In genomic region chr1:8883510-8883909, GRCh38 we compare ENCODE assay signal across 18 cellular contexts. TPM values are rescaled to one million over a fixed set of nuclear protein-coding genes. Genes with fewer than 3 reads are reported as not detected.
DNase-seq lines count a peak whose midpoint lies in the region; ATAC-seq and TF ChIP-seq lines count a peak whose summit lies in the region.
"Had no signal": no experiment of that assay in that cellular context is flagged by ENCODE, and none has a peak within 500 bp of the region (broad histone marks: within the 10 kb centered on the region; RNA-seq: fewer than 3 reads in every experiment).

No MANE protein-coding gene starts in this region.

- peak overlapping the region in 7 of 11 experiments; percentile 8 to 50 (median 38); a peak in 10 of 22 replicates for H3K27ac ChIP-seq in BLaER1 treated with 17β-estradiol and CSF1 and Interleukin-3, amounts not matched to agents 10 nM and 100 nM
- H3K27ac ChIP-seq in HUES48 (ENCODE audit: low read depth, low read length) (peak overlapping the region; percentile 20), mammary epithelial cell (ENCODE audit: insufficient read depth, low read depth, low read length) (no peak overlapping the region)

- H3K4me3 ChIP-seq in BLaER1 treated with 17β-estradiol and CSF1 and Interleukin-3, amounts not matched to agents 10 nM and 100 nM: no peak overlapping the region
- no peak overlapping the region for H3K4me3 ChIP-seq in HUES48 (ENCODE audit: low read depth, low read length)
- no peak overlapping the region for H3K4me3 ChIP-seq in mammary epithelial cell (replicated peaks in 1 of 3; ENCODE audit: insufficient read depth in 1 of 3, low read depth in 2 of 3, low read length in 3 of 3)
- H3K4me3 ChIP-seq: HAP-1 had no signal

- peaks cover 4% of the 10 kb centered on the region for H3K79me2 ChIP-seq in mammary epithelial cell (ENCODE audit: insufficient read depth, low read length)

- peaks cover 9% of the 10 kb centered on the region for H3K36me3 Mint-ChIP-seq in dendritic cell treated with granulocyte-macrophage colony-stimulating factor and Interleukin-4, amounts not matched to agents 40 ng/mL and 50 ng/mL, for 4 days (ENCODE audit: low read depth)
- H3K36me3 Mint-ChIP-seq in neural crest cell (ENCODE audit: low read depth): peaks cover 3% of the 10 kb centered on the region
- H3K36me3 Mint-ChIP-seq: T-cell had no signal

- 69% methylated on average over 3 of the region's 3 CpGs for WGBS in mammary epithelial cell (ENCODE audit: low coverage, missing lambda C conversion rate)

- peak overlapping the region in 6 of 11 experiments; percentile 10 to 54 (median 36); a peak in 9 of 22 replicates for H3K9ac ChIP-seq in BLaER1 treated with 17β-estradiol and CSF1 and Interleukin-3, amounts not matched to agents 10 nM and 100 nM
- H3K9ac ChIP-seq in HUES48 (ENCODE audit: low read depth, low read length) (no peak overlapping the region), mammary epithelial cell (ENCODE audit: insufficient read depth, low read length) (no peak overlapping the region)

- H3K36me3 ChIP-seq in BLaER1 treated with 17β-estradiol and CSF1 and Interleukin-3, amounts not matched to agents 10 nM and 100 nM: no peaks in the 10 kb centered on the region
- H3K36me3 ChIP-seq in HUES48 (ENCODE audit: control insufficient read depth, insufficient read depth, low read length): no peaks in the 10 kb centered on the region
- H3K36me3 ChIP-seq in mammary epithelial cell (ENCODE audit: insufficient read depth, low read length): no peaks in the 10 kb centered on the region
- H3K36me3 ChIP-seq: HAP-1 had no signal

- TF ChIP-seq CTCF in neural crest cell (conservative IDR thresholded peaks at IDR 0.05): no peak
- no peak for TF ChIP-seq CTCF in mammary epithelial cell (conservative IDR thresholded peaks at IDR 0.05 in 1 of 2, IDR thresholded peaks at IDR 0.05 in 1 of 2; ENCODE audit: extremely low read depth in 1 of 2, insufficient read depth in 1 of 2, low read depth in 1 of 2, low read length in 2 of 2)

- dilution Hi-C loops in mammary epithelial cell (cut with HindIII; ENCODE audit: low sequenced_read_pairs): no loop called here

- CTCF ChIA-PET in mammary epithelial cell (lab: Charles Lee; ENCODE audit: low non-redundant PET): no interaction called here

- no peak overlapping the region for H2AFZ ChIP-seq in mammary epithelial cell (ENCODE audit: low read depth, low read length)

- no peaks in the 10 kb centered on the region for H4K20me1 ChIP-seq in BLaER1 treated with 17β-estradiol and CSF1 and Interleukin-3, amounts not matched to agents 10 nM and 100 nM
- H4K20me1 ChIP-seq in mammary epithelial cell (ENCODE audit: insufficient read depth, low read length): no peaks in the 10 kb centered on the region

- H3K4me3 Mint-ChIP-seq in dendritic cell treated with granulocyte-macrophage colony-stimulating factor and Interleukin-4, amounts not matched to agents 40 ng/mL and 50 ng/mL, for 4 days: no peak overlapping the region
- peak overlapping the region; percentile 8 for H3K4me3 Mint-ChIP-seq in neural crest cell
- H3K4me3 Mint-ChIP-seq: B cell; CD4-positive, alpha-beta T cell; T-cell had no signal

- BruUV-seq in mammary epithelial cell (replicated peaks; lab: Mats Ljungman, UMichigan): no TSS peak

- no peaks in the 10 kb centered on the region for H3K27me3 ChIP-seq in BLaER1 treated with 17β-estradiol and CSF1 and Interleukin-3, amounts not matched to agents 10 nM and 100 nM
- H3K27me3 ChIP-seq in HUES48 (ENCODE audit: control insufficient read depth, insufficient read depth, low read length): no peaks in the 10 kb centered on the region
- no peaks in the 10 kb centered on the region for H3K27me3 ChIP-seq in mammary epithelial cell (ENCODE audit: insufficient read depth, low read length)

- H3K9me3 Mint-ChIP-seq in dendritic cell treated with granulocyte-macrophage colony-stimulating factor and Interleukin-4, amounts not matched to agents 40 ng/mL and 50 ng/mL, for 4 days: no peaks in the 10 kb centered on the region
- no peaks in the 10 kb centered on the region for H3K9me3 Mint-ChIP-seq in neural crest cell
- H3K9me3 Mint-ChIP-seq: CD4-positive, alpha-beta T cell; T-cell had no signal

- intact Hi-C loops in dendritic cell treated with granulocyte-macrophage colony-stimulating factor and Interleukin-4, amounts not matched to agents 40 ng/mL and 50 ng/mL, for 4 days (cut with micrococcal nuclease): no loop called here
- intact Hi-C loops in mammary epithelial cell (cut with micrococcal nuclease): no loop called here

- H3K9me3 ChIP-seq in BLaER1 treated with 17β-estradiol and CSF1 and Interleukin-3, amounts not matched to agents 10 nM and 100 nM (replicated peaks in 1 of 11): no peaks in the 10 kb centered on the region
- H3K9me3 ChIP-seq in HUES48 (ENCODE audit: control insufficient read depth, insufficient read depth, low read length) (no peaks in the 10 kb centered on the region), mammary epithelial cell (replicated peaks; ENCODE audit: insufficient read depth, low read length) (no peaks in the 10 kb centered on the region)
- H3K9me3 ChIP-seq: Caco-2, HAP-1 had no signal

- H3K27me3 Mint-ChIP-seq in dendritic cell treated with granulocyte-macrophage colony-stimulating factor and Interleukin-4, amounts not matched to agents 40 ng/mL and 50 ng/mL, for 4 days: no peaks in the 10 kb centered on the region
- H3K27me3 Mint-ChIP-seq in neural crest cell (ENCODE audit: low read depth): peaks cover 4% of the 10 kb centered on the region
- H3K27me3 Mint-ChIP-seq: B cell; CD4-positive, alpha-beta T cell; T-cell had no signal

- peaks cover 33 to 56% (median 39%) of the 10 kb centered on the region in 10 experiments for H3K4me1 ChIP-seq in BLaER1 treated with 17β-estradiol and CSF1 and Interleukin-3, amounts not matched to agents 10 nM and 100 nM
- H3K4me1 ChIP-seq in HUES48 (ENCODE audit: control insufficient read depth, insufficient read depth, low read length) (peaks cover 18% of the 10 kb centered on the region), mammary epithelial cell (ENCODE audit: insufficient read depth, low read length) (peaks cover 22% of the 10 kb centered on the region)

- H3K4me2 ChIP-seq in BLaER1 treated with 17β-estradiol and CSF1 and Interleukin-3, amounts not matched to agents 10 nM and 100 nM: peak overlapping the region; percentile 40 to 80 (median 66); a peak in 21 of 22 replicates
- no peak overlapping the region for H3K4me2 ChIP-seq in mammary epithelial cell (ENCODE audit: insufficient read depth, low read depth, low read length)

- DNase-seq in neural crest cell (ENCODE audit: low read depth, low spot score) (no peak), mammary epithelial cell (no peak), GM03348 (ENCODE audit: low spot score) (no peak)
- DNase-seq: Caco-2; CD4-positive, alpha-beta T cell; GDM1; KG1; NCI-H1930; NCI-H345; NCI-H526; PC-3; T-cell had no signal

- ATAC-seq in HG03460 (IDR thresholded peaks at IDR 0.05; ENCODE audit: unreplicated experiment): no peak
- ATAC-seq: PC-3, T-cell had no signal

- peaks cover 26% of the 10 kb centered on the region for H3K4me1 Mint-ChIP-seq in dendritic cell treated with granulocyte-macrophage colony-stimulating factor and Interleukin-4, amounts not matched to agents 40 ng/mL and 50 ng/mL, for 4 days (ENCODE audit: low read depth)
- H3K4me1 Mint-ChIP-seq in neural crest cell: peaks cover 25% of the 10 kb centered on the region

- in situ Hi-C loops in mammary epithelial cell (cut with MboI; ENCODE audit: low sequenced_read_pairs in 2 of 2): no loop called here

- peak overlapping the region; percentile 30 for H3K27ac Mint-ChIP-seq in dendritic cell treated with granulocyte-macrophage colony-stimulating factor and Interleukin-4, amounts not matched to agents 40 ng/mL and 50 ng/mL, for 4 days
- H3K27ac Mint-ChIP-seq in neural crest cell (ENCODE audit: unreplicated experiment): no peak overlapping the region
- H3K27ac Mint-ChIP-seq: B cell; CD4-positive, alpha-beta T cell; T-cell had no signal

RNA-seq across cellular contexts. Expression of gene ENO1, which starts 5.0 kb away (rescaled TPM):
- total RNA-seq in neural crest cell (1,269 and 1,339 TPM in 2 replicates), mammary epithelial cell (1,000 to 10,000 TPM; 1,459 to 2,190 TPM)
- polyA plus RNA-seq in mammary epithelial cell: 3,004 TPM
- polyA minus RNA-seq in mammary epithelial cell: 2,906 TPM

Comparison
In these comparisons a context has a peak if more than half of its experiments do, and no peak if none do; other contexts are left out.
1. H3K9ac ChIP-seq: peak in BLaER1 treated with 17β-estradiol and CSF1 and Interleukin-3, amounts not matched to agents 10 nM and 100 nM (6 of 11); none in HUES48 (single experiment) and mammary epithelial cell (single experiment).